In the genomic region with DNA sequence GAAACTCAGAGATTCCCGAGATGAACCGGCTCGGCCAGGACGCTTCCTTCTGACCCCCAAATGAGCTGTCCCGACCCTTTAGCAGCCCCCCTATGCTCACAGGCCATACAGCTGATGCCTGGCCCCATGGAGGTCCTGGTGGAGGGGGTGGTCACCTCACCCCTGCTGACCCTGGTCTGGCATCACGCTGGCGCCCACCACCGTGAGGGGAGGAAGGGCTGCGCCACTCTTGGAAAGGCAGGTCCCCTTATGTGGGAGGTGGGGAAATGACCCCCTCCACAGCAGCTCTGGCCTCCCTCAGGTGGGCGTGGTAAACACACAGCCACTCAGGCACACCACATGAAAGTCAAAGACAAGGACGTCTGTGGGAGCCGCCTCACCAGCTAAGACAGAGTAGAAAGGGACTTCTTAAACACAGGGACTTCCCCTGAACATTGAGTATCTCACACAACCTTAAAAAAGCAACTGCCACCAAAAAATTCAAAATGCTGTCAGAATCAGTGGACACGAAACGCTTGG, we compare ENCODE assay signal across 10 cellular contexts.
DNase-seq lines count a peak whose midpoint lies in the region; ATAC-seq, FAIRE-seq and TF ChIP-seq lines count a peak whose summit lies in the region.
"Had no signal": no experiment of that assay in that cellular context is flagged by ENCODE, and none has a peak within 500 bp of the region (broad histone marks: within the 10 kb centered on the region; RNA-seq: fewer than 3 reads in every experiment).

No MANE protein-coding gene starts in this region.

- peak overlapping the region; percentile 65 for H3K27ac Mint-ChIP-seq in activated naive CD4-positive, alpha-beta T cell treated with anti-CD3 and anti-CD28 coated beads, Interleukin-2, amount 50 U/mL, for 24 hours

- no peak for DNase-seq in GM19239 (ENCODE audit: insufficient read length, low spot score)
- peak; percentile 31 to 44 for DNase-seq in stimulated activated CD8-positive, alpha-beta memory T cell treated with anti-CD3 and anti-CD28 coated beads, Interleukin-15, amount 100 ng/mL, for 48 hours (ENCODE audit: low read depth in 2 of 2)
- no peak for DNase-seq in COR-L47 (lab: John Stamatoyannopoulos, UW)
- DNase-seq: NCI-H2029 treated with DMSO at 0.1 percent for 48 hours had no signal

- H3K9me3 Mint-ChIP-seq in activated naive CD4-positive, alpha-beta T cell treated with anti-CD3 and anti-CD28 coated beads, Interleukin-2, amount 50 U/mL, for 24 hours: no peaks in the 10 kb centered on the region

- H3K4me3 Mint-ChIP-seq in activated naive CD4-positive, alpha-beta T cell treated with anti-CD3 and anti-CD28 coated beads, Interleukin-2, amount 50 U/mL, for 24 hours: peak overlapping the region; percentile 59

- H3K4me1 Mint-ChIP-seq in activated naive CD4-positive, alpha-beta T cell treated with anti-CD3 and anti-CD28 coated beads, Interleukin-2, amount 50 U/mL, for 24 hours: peaks cover 30% of the 10 kb centered on the region

- H3K36me3 Mint-ChIP-seq in activated naive CD4-positive, alpha-beta T cell treated with anti-CD3 and anti-CD28 coated beads, Interleukin-2, amount 50 U/mL, for 24 hours: no peaks in the 10 kb centered on the region

- no peaks in the 10 kb centered on the region for H3K27me3 Mint-ChIP-seq in activated naive CD4-positive, alpha-beta T cell treated with anti-CD3 and anti-CD28 coated beads, Interleukin-2, amount 50 U/mL, for 24 hours

- peak; percentile 92 for FAIRE-seq in GM19239 (lab: Jason Lieb, UNC)
- FAIRE-seq: urothelium cell line had no signal

- peak; percentile 67 for ATAC-seq in HG03354 (IDR thresholded peaks at IDR 0.05; ENCODE audit: poor library complexity, severe bottlenecking, unreplicated experiment)
- no peak for ATAC-seq in HG03439 (IDR thresholded peaks at IDR 0.05; ENCODE audit: unreplicated experiment)
- no peak for ATAC-seq in GM19324 (IDR thresholded peaks at IDR 0.05; ENCODE audit: low FRiP score, unreplicated experiment)
- ATAC-seq in SK-N-SH treated with all-trans-retinoic acid at 6 μM for 48 hours: no peak

TF ChIP-seq in SK-N-SH treated with all-trans-retinoic acid at 6 μM for 48 hours, 23 proteins besides CTCF, POLR2A, EP300 and RAD21:
- TF ChIP-seq, protein P1, sequence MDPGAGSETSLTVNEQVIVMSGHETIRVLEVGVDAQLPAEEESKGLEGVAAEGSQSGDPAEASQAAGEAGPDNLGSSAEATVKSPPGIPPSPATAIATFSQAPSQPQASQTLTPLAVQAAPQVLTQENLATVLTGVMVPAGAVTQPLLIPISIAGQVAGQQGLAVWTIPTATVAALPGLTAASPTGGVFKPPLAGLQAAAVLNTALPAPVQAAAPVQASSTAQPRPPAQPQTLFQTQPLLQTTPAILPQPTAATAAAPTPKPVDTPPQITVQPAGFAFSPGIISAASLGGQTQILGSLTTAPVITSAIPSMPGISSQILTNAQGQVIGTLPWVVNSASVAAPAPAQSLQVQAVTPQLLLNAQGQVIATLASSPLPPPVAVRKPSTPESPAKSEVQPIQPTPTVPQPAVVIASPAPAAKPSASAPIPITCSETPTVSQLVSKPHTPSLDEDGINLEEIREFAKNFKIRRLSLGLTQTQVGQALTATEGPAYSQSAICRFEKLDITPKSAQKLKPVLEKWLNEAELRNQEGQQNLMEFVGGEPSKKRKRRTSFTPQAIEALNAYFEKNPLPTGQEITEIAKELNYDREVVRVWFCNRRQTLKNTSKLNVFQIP (CRISPR knock-in tag; IDR thresholded peaks at IDR 0.05; ENCODE audit: borderline replicate concordance, low read depth): no peak
- no peak for TF ChIP-seq ZFP3 (CRISPR knock-in tag; IDR thresholded peaks at IDR 0.05)
- TF ChIP-seq ISL1 (CRISPR knock-in tag; IDR thresholded peaks at IDR 0.05): no peak
- TF ChIP-seq RARB (CRISPR knock-in tag; IDR thresholded peaks at IDR 0.05): no peak
- no peak for TF ChIP-seq ZNF565 (CRISPR knock-in tag; conservative IDR thresholded peaks at IDR 0.05; ENCODE audit: low read depth)
- TF ChIP-seq TOX (CRISPR knock-in tag; IDR thresholded peaks at IDR 0.05; ENCODE audit: borderline replicate concordance): no peak
- no peak for TF ChIP-seq CSDC2 (CRISPR knock-in tag; IDR thresholded peaks at IDR 0.05)
- no peak for TF ChIP-seq OSR1 (CRISPR knock-in tag; IDR thresholded peaks at IDR 0.05)
- TF ChIP-seq, protein P2, sequence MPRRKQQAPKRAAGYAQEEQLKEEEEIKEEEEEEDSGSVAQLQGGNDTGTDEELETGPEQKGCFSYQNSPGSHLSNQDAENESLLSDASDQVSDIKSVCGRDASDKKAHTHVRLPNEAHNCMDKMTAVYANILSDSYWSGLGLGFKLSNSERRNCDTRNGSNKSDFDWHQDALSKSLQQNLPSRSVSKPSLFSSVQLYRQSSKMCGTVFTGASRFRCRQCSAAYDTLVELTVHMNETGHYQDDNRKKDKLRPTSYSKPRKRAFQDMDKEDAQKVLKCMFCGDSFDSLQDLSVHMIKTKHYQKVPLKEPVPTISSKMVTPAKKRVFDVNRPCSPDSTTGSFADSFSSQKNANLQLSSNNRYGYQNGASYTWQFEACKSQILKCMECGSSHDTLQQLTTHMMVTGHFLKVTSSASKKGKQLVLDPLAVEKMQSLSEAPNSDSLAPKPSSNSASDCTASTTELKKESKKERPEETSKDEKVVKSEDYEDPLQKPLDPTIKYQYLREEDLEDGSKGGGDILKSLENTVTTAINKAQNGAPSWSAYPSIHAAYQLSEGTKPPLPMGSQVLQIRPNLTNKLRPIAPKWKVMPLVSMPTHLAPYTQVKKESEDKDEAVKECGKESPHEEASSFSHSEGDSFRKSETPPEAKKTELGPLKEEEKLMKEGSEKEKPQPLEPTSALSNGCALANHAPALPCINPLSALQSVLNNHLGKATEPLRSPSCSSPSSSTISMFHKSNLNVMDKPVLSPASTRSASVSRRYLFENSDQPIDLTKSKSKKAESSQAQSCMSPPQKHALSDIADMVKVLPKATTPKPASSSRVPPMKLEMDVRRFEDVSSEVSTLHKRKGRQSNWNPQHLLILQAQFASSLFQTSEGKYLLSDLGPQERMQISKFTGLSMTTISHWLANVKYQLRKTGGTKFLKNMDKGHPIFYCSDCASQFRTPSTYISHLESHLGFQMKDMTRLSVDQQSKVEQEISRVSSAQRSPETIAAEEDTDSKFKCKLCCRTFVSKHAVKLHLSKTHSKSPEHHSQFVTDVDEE (CRISPR knock-in tag; IDR thresholded peaks at IDR 0.05): no peak
- TF ChIP-seq, protein P3, sequence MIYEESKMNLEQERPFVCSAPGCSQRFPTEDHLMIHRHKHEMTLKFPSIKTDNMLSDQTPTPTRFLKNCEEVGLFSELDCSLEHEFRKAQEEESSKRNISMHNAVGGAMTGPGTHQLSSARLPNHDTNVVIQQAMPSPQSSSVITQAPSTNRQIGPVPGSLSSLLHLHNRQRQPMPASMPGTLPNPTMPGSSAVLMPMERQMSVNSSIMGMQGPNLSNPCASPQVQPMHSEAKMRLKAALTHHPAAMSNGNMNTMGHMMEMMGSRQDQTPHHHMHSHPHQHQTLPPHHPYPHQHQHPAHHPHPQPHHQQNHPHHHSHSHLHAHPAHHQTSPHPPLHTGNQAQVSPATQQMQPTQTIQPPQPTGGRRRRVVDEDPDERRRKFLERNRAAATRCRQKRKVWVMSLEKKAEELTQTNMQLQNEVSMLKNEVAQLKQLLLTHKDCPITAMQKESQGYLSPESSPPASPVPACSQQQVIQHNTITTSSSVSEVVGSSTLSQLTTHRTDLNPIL (CRISPR knock-in tag; IDR thresholded peaks at IDR 0.05; ENCODE audit: low read depth): no peak
- no peak for TF ChIP-seq SNAI2 (CRISPR knock-in tag; IDR thresholded peaks at IDR 0.05)
- TF ChIP-seq ZFP30 (CRISPR knock-in tag; IDR thresholded peaks at IDR 0.05): no peak
- TF ChIP-seq GLIS3 (CRISPR knock-in tag; IDR thresholded peaks at IDR 0.05): no peak
- TF ChIP-seq, protein P4, sequence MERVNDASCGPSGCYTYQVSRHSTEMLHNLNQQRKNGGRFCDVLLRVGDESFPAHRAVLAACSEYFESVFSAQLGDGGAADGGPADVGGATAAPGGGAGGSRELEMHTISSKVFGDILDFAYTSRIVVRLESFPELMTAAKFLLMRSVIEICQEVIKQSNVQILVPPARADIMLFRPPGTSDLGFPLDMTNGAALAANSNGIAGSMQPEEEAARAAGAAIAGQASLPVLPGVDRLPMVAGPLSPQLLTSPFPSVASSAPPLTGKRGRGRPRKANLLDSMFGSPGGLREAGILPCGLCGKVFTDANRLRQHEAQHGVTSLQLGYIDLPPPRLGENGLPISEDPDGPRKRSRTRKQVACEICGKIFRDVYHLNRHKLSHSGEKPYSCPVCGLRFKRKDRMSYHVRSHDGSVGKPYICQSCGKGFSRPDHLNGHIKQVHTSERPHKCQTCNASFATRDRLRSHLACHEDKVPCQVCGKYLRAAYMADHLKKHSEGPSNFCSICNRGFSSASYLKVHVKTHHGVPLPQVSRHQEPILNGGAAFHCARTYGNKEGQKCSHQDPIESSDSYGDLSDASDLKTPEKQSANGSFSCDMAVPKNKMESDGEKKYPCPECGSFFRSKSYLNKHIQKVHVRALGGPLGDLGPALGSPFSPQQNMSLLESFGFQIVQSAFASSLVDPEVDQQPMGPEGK (CRISPR knock-in tag; IDR thresholded peaks at IDR 0.05; ENCODE audit: borderline replicate concordance): no peak
- no peak for TF ChIP-seq PPARA (CRISPR knock-in tag; IDR thresholded peaks at IDR 0.05; ENCODE audit: borderline replicate concordance)
- TF ChIP-seq ESRRG (CRISPR knock-in tag; IDR thresholded peaks at IDR 0.05): no peak
- no peak for TF ChIP-seq ZNF70 (CRISPR knock-in tag; IDR thresholded peaks at IDR 0.05)

Comparison
In these comparisons a context has a peak if more than half of its experiments do, and no peak if none do; other contexts are left out.
1. DNase-seq: peak in stimulated activated CD8-positive, alpha-beta memory T cell treated with anti-CD3 and anti-CD28 coated beads, Interleukin-15, amount 100 ng/mL, for 48 hours (2 of 2); none in GM19239 (single experiment) and COR-L47 (single experiment).